9 cellular contexts compared by ENCODE assay signal in genomic region chr15:64070965-64071851, GRCh38. TPM values are rescaled to one million over a fixed set of nuclear protein-coding genes. Genes with fewer than 3 reads are reported as not detected.
DNase-seq lines count a peak whose midpoint lies in the region; ATAC-seq, FAIRE-seq and TF ChIP-seq lines count a peak whose summit lies in the region.
"Had no signal": no experiment of that assay in that cellular context is flagged by ENCODE, and none has a peak within 500 bp of the region (broad histone marks: within the 10 kb centered on the region; RNA-seq: fewer than 3 reads in every experiment).

No MANE protein-coding gene starts in this region.

- in situ Hi-C loops in K562 (cut with MboI): loop anchor here (25.0 kb wide), 2 partner anchors 609 to 784 kb away; partner anchors contain the start of gene APH1B

- H2BK15ac ChIP-seq in H9 (ENCODE audit: low read depth, low read length): no peak overlapping the region

- H3K27ac Mint-ChIP-seq in H9: peak overlapping the region in 2 of 3 experiments; percentile 8 to 46; a peak in 1 of 7 replicates
- H3K27ac Mint-ChIP-seq: stimulated activated naive CD8-positive, alpha-beta T cell treated with anti-CD3 and anti-CD28 coated beads, Interleukin-15, Interleukin-2, amounts not matched to agents 100 ng/mL and 50 ng/mL, for 24 hours had no signal

- no peak overlapping the region for H3K4me3 Mint-ChIP-seq in H9
- H3K4me3 Mint-ChIP-seq: stimulated activated naive CD8-positive, alpha-beta T cell treated with anti-CD3 and anti-CD28 coated beads, Interleukin-15, Interleukin-2, amounts not matched to agents 100 ng/mL and 50 ng/mL, for 24 hours had no signal

- H3K23me2 ChIP-seq in H9 (ENCODE audit: insufficient read length, low read depth, low read length, poor library complexity, severe bottlenecking): no peaks in the 10 kb centered on the region

- H3K9me3 ChIP-seq in H9 (ENCODE audit: control insufficient read depth, low read depth, low read length) (no peaks in the 10 kb centered on the region), K562 (replicated peaks; ENCODE audit: control insufficient read depth, insufficient read depth, low read depth, low read length) (no peaks in the 10 kb centered on the region), stomach (no peaks in the 10 kb centered on the region)

- no peak overlapping the region for H2AK5ac ChIP-seq in H9 (ENCODE audit: insufficient read length, low read length)

- H3K56ac ChIP-seq in H9 (ENCODE audit: insufficient read length, low read depth, low read length): no peak overlapping the region

- no peak overlapping the region for H3K14ac ChIP-seq in H9 (ENCODE audit: insufficient read depth, low read length)

- H3K4me1 Mint-ChIP-seq in H9: peaks cover 3 to 4% of the 10 kb centered on the region in 2 experiments; a peak in 3 of 4 replicates

- H3K79me2 ChIP-seq in H9 (ENCODE audit: insufficient read depth, low read length): no peaks in the 10 kb centered on the region
- peaks cover 5% of the 10 kb centered on the region; the same call in 1 of the 3 replicates for H3K79me2 ChIP-seq in K562 (ENCODE audit: control insufficient read depth, insufficient read depth, low read length)

- no peak overlapping the region for H4K91ac ChIP-seq in H9 (ENCODE audit: insufficient read length, low read depth, low read length)

- no peak overlapping the region for H4K5ac ChIP-seq in H9 (ENCODE audit: insufficient read length, low read depth, low read length)

- H3K36me3 Mint-ChIP-seq in H9 (ENCODE audit: insufficient read depth in 1 of 3, low read depth in 3 of 3): peaks cover 6 to 32% (median 21%) of the 10 kb centered on the region in 3 experiments; a peak in 6 of 7 replicates

- H3K27me3 Mint-ChIP-seq in H9 (ENCODE audit: low read depth): no peaks in the 10 kb centered on the region
- H3K27me3 Mint-ChIP-seq: stimulated activated naive CD8-positive, alpha-beta T cell treated with anti-CD3 and anti-CD28 coated beads, Interleukin-15, Interleukin-2, amounts not matched to agents 100 ng/mL and 50 ng/mL, for 24 hours had no signal

- TF ChIP-seq RAD21 in K562 (CRISPR knock-in tag; conservative IDR thresholded peaks at IDR 0.05 in 1 of 2, IDR thresholded peaks at IDR 0.05 in 1 of 2): peak in 1 of 2 experiments; percentile 13; a peak in 1 of 4 replicates

- no peak overlapping the region for H2AFZ ChIP-seq in H9 (ENCODE audit: low read length)
- no peak overlapping the region for H2AFZ ChIP-seq in K562 (ENCODE audit: low read depth, low read length)

- no peak for TF ChIP-seq POLR2A in K562 (conservative IDR thresholded peaks at IDR 0.05)
- no peak for TF ChIP-seq POLR2A in stomach (IDR thresholded peaks at IDR 0.05)

- no peak overlapping the region for H2BK20ac ChIP-seq in H9 (ENCODE audit: low read depth, low read length, poor library complexity, severe bottlenecking)

- BruUV-seq in K562 (replicated peaks; lab: Mats Ljungman, UMichigan): no TSS peak

- H2BK5ac ChIP-seq in H9 (ENCODE audit: insufficient read length, low read length): no peak overlapping the region

- H3K4me2 ChIP-seq in H9 (ENCODE audit: insufficient read depth, insufficient read length, low read length) (no peak overlapping the region), K562 (ENCODE audit: insufficient read depth, low read length) (0 out of 2 replicates have a peak overlapping the region, but pooled peaks have one; percentile 10)

- no peak overlapping the region for H3K9ac ChIP-seq in H9 (ENCODE audit: extremely low read depth, insufficient read length, low read length)
- no peak overlapping the region; a peak in 1 of 4 replicates for H3K9ac ChIP-seq in K562 (ENCODE audit: insufficient read depth in 1 of 2, low read depth in 2 of 2, low read length in 2 of 2)

- CTCF ChIA-PET in K562 (lab: Yijun Ruan, JAX; ENCODE audit: low intra/inter-chr PET ratio): interaction anchor here (0.6 kb wide), 1 partner anchor 311 kb away, joined by 6 read pairs; no protein-coding TSS in a partner anchor
- CTCF ChIA-PET in GM10248 (lab: Yijun Ruan, JAX): interaction anchor here (0.6 to 8.2 kb wide), 8 partner anchors 17 to 463 kb away, joined by 3 to 104 read pairs (median 3); no protein-coding TSS in a partner anchor

- DNase-seq in H9: no peak
- peak in 3 of 4 experiments; percentile 32 to 77 (median 32) for DNase-seq in K562 (ENCODE audit: extremely low read depth in 1 of 4, low spot score in 3 of 4)
- DNase-seq in stomach: peak; percentile 58
- DNase-seq in NCI-H82 (lab: John Stamatoyannopoulos, UW): no peak
- DNase-seq in NCI-H1694 treated with DMSO at 0.1 percent for 48 hours (lab: John Stamatoyannopoulos, UW): no peak
- no peak for DNase-seq in GM10248 (ENCODE audit: extremely low spot score)

- no peak overlapping the region for H3T11ph ChIP-seq in H9 (ENCODE audit: low read length)

- no peak overlapping the region for H3K18ac ChIP-seq in H9 (ENCODE audit: insufficient read length, low read depth, low read length)

- no peaks in the 10 kb centered on the region for H3K4me1 ChIP-seq in H9 (ENCODE audit: insufficient read depth, low read length)
- H3K4me1 ChIP-seq in K562 (replicated peaks in 1 of 2; ENCODE audit: control insufficient read depth in 2 of 2, insufficient read depth in 2 of 2, low read length in 2 of 2): peaks cover 3 to 29% of the 10 kb centered on the region in 2 experiments; a peak in 4 of 5 replicates
- H3K4me1 ChIP-seq in stomach: peaks cover 24 to 54% (median 34%) of the 10 kb centered on the region in 4 donors

- H2BK12ac ChIP-seq in H9 (ENCODE audit: insufficient read length, low read depth, low read length): no peak overlapping the region

- no peak overlapping the region for H4K8ac ChIP-seq in H9 (replicated peaks; ENCODE audit: insufficient read length, low read depth, low read length)

- H3K27ac ChIP-seq in H9 (ENCODE audit: insufficient read length, low read depth, low read length): no peak overlapping the region
- H3K27ac ChIP-seq in K562 (ENCODE audit: extremely low read depth, low read depth, low read length): peak overlapping the region; percentile 66; the same call in 2 of the 3 replicates
- H3K27ac ChIP-seq in stomach: peak overlapping the region; percentile 21 to 80 (median 71)

- no peaks in the 10 kb centered on the region for H3K27me3 ChIP-seq in H9 (ENCODE audit: insufficient read depth, low read length)
- H3K27me3 ChIP-seq in K562 (ENCODE audit: control insufficient read depth in 2 of 2, insufficient read depth in 2 of 2, low read length in 2 of 2): no peaks in the 10 kb centered on the region
- H3K27me3 ChIP-seq in stomach: no peaks in the 10 kb centered on the region

- no peak overlapping the region for H3K4ac ChIP-seq in H9 (ENCODE audit: low read depth, low read length)

- WGBS in H9 (ENCODE audit: extremely low coverage, insufficient read length, low lambda C conversion rate): no CpG with 5 or more reads among the region's 8 CpGs
- 30% methylated on average over 8 of the region's 8 CpGs for WGBS in K562 (ENCODE audit: insufficient coverage, low coverage, missing lambda C conversion rate)
- 32 to 55% (median 47%) methylated on average over 8 of the region's 8 CpGs for WGBS in stomach, 5 donors

- H3K4me3 ChIP-seq in K562: no peak overlapping the region
- no peak overlapping the region for H3K4me3 ChIP-seq in stomach

- no peak overlapping the region for H2BK120ac ChIP-seq in H9 (ENCODE audit: low read depth, low read length, poor library complexity, severe bottlenecking)

- H3K9me1 ChIP-seq in K562 (ENCODE audit: control insufficient read depth, insufficient read depth, low read length): no peaks in the 10 kb centered on the region

- no peak overlapping the region for H3K23ac ChIP-seq in H9 (ENCODE audit: insufficient read length, low read depth, low read length)

- FAIRE-seq in K562 (lab: Jason Lieb, UNC): peak; percentile 80
- FAIRE-seq in islet of Langerhans (lab: Jason Lieb, UNC): peak; percentile 70

- H3K36me3 ChIP-seq in K562 (ENCODE audit: control insufficient read depth, insufficient read depth, low read length) (peaks cover 58% of the 10 kb centered on the region), stomach (peaks cover 3 to 43% (median 26%) of the 10 kb centered on the region in 4 donors)

- POLR2A ChIA-PET in K562 (lab: Yijun Ruan, JAX) (interaction anchor here (0.9 to 2.3 kb wide), 7 partner anchors 10 to 473 kb away, joined by 3 to 11 read pairs (median 5); partner anchors contain the start of gene CIAO2A), GM10248 (lab: Yijun Ruan, JAX) (no interaction called here)

- TF ChIP-seq EP300 in K562 (IDR thresholded peaks at IDR 0.05; ENCODE audit: low read length): 0 out of 2 replicates have a peak, but pooled peaks have one; percentile 21
- TF ChIP-seq EP300 in stomach (IDR thresholded peaks at IDR 0.05): no peak

- H3K9me3 Mint-ChIP-seq in H9: no peaks in the 10 kb centered on the region
- H3K9me3 Mint-ChIP-seq: stimulated activated naive CD8-positive, alpha-beta T cell treated with anti-CD3 and anti-CD28 coated beads, Interleukin-15, Interleukin-2, amounts not matched to agents 100 ng/mL and 50 ng/mL, for 24 hours had no signal

- H3K79me1 ChIP-seq in H9 (ENCODE audit: insufficient read depth, low read depth, low read length, poor library complexity, severe bottlenecking): no peaks in the 10 kb centered on the region

- H4K20me1 ChIP-seq in H9 (ENCODE audit: control insufficient read depth, insufficient read depth, insufficient read length): no peaks in the 10 kb centered on the region
- H4K20me1 ChIP-seq in K562 (replicated peaks; ENCODE audit: control insufficient read depth, insufficient read depth, low read length): peaks cover 5% of the 10 kb centered on the region; the same call in 1 of the 2 replicates

- no peak for TF ChIP-seq CTCF in H9 (conservative IDR thresholded peaks at IDR 0.05)
- no peak for TF ChIP-seq CTCF in K562 (IDR thresholded peaks at IDR 0.05 in 2 of 3, conservative IDR thresholded peaks at IDR 0.05 in 1 of 3; ENCODE audit: insufficient read depth in 2 of 3, low read depth in 1 of 3, low read length in 3 of 3)
- TF ChIP-seq CTCF in stomach (IDR thresholded peaks at IDR 0.05): no peak
- no peak for TF ChIP-seq CTCF in GM10248 (IDR thresholded peaks at IDR 0.05; ENCODE audit: control extremely low read depth, extremely low read depth, low read depth, missing control alignments)

- intact Hi-C loops in K562 (cut with micrococcal nuclease) (no loop called here), stomach (cut with DNase I; ENCODE audit: low total_unique reads) (no loop called here)

- ATAC-seq in K562 (peak; percentile 47), GM19463 (IDR thresholded peaks at IDR 0.05; ENCODE audit: unreplicated experiment) (no peak)

RNA-seq across cellular contexts. Expression of gene CIAO2A, which starts 22.4 kb away (rescaled TPM):
- total RNA-seq in H9 (2021): 74.4 and 80.1 TPM in 2 replicates
- 15.6 and 44.0 TPM in 2 replicates for total RNA-seq in K562 (2011; cell fraction: chromatin; rRNA removed; ENCODE audit: low replicate concordance)
- total RNA-seq in K562 (2011; cell fraction: nucleolus; rRNA removed): 20.5 and 22.0 TPM in 2 replicates
- 45.9 and 58.2 TPM in 2 replicates for total RNA-seq in K562 (2011; cell fraction: nucleoplasm; rRNA removed)
- 275 and 313 TPM in 2 replicates for total RNA-seq in K562 (2014; rRNA removed)
- 251 and 275 TPM in 2 replicates for total RNA-seq in K562 (2014; rRNA removed; fragmentation: Illumina TruSeq; extraction: Trizol)
- total RNA-seq in K562 (2015; rRNA removed; fragmentation: Illumina TruSeq; extraction: Trizol): 287 and 321 TPM in 2 replicates
- 161 and 181 TPM in 2 replicates for total RNA-seq in K562 (2021)
- 189 and 280 TPM in 2 replicates for polyA plus RNA-seq in K562 (2011; rRNA removed)
- 54.1 and 108 TPM in 2 replicates for polyA plus RNA-seq in K562 (2011; cell fraction: cytosol; rRNA removed)
- 34.6 and 53.7 TPM in 2 replicates for polyA plus RNA-seq in K562 (2011; cell fraction: nucleus; rRNA removed)
- polyA plus RNA-seq in K562 (2012): 167 and 221 TPM in 2 replicates
- 223 and 243 TPM in 2 replicates for polyA plus RNA-seq in K562 (2014; fragmentation: Illumina TruSeq; extraction: Trizol)
- 100 to 1,000 TPM; 354 to 408 TPM for polyA plus RNA-seq in K562 (2014; fragmentation: Nextera tagmentation; extraction: Ambion mirVana)
- polyA plus RNA-seq in K562 (2014; rRNA removed): 381 and 429 TPM in 2 replicates
- 45.9 and 50.0 TPM in 2 replicates for polyA minus RNA-seq in K562 (2011; rRNA and poly(A)+ RNA removed)
- 23.8 and 27.5 TPM in 2 replicates for polyA minus RNA-seq in K562 (2011; cell fraction: cytosol; rRNA and poly(A)+ RNA removed)
- polyA minus RNA-seq in K562 (2011; cell fraction: nucleus; rRNA and poly(A)+ RNA removed): 14.0 and 25.8 TPM in 2 replicates
- 100 to 1,000 TPM in 3 of 5 donors, 10 to 100 TPM in 2; 27.2 to 425 (median 107) TPM for total RNA-seq in stomach
- polyA plus RNA-seq in stomach: 100 to 1,000 TPM in 2 of 3 donors, 10 to 100 TPM in 1; 58.8 to 158 (median 155) TPM

RNA-seq across cellular contexts. Expression of gene SNX1, which starts 24.6 kb away (rescaled TPM):
- 52.8 and 58.8 TPM in 2 replicates for total RNA-seq in H9 (2021)
- total RNA-seq in K562 (2011; cell fraction: chromatin; rRNA removed; ENCODE audit: low replicate concordance): 111 and 159 TPM in 2 replicates
- total RNA-seq in K562 (2011; cell fraction: nucleolus; rRNA removed): 71.4 and 72.4 TPM in 2 replicates
- total RNA-seq in K562 (2011; cell fraction: nucleoplasm; rRNA removed): 79.0 and 93.2 TPM in 2 replicates
- total RNA-seq in K562 (2014; rRNA removed): 29.0 and 41.7 TPM in 2 replicates
- 51.0 and 56.4 TPM in 2 replicates for total RNA-seq in K562 (2014; rRNA removed; fragmentation: Illumina TruSeq; extraction: Trizol)
- 57.5 and 59.9 TPM in 2 replicates for total RNA-seq in K562 (2015; rRNA removed; fragmentation: Illumina TruSeq; extraction: Trizol)
- 94.0 and 105 TPM in 2 replicates for total RNA-seq in K562 (2021)
- polyA plus RNA-seq in K562 (2011; rRNA removed): 68.8 and 76.2 TPM in 2 replicates
- 46.1 and 50.8 TPM in 2 replicates for polyA plus RNA-seq in K562 (2011; cell fraction: cytosol; rRNA removed)
- polyA plus RNA-seq in K562 (2011; cell fraction: nucleus; rRNA removed): 87.7 and 120 TPM in 2 replicates
- 55.3 and 59.0 TPM in 2 replicates for polyA plus RNA-seq in K562 (2012)
- polyA plus RNA-seq in K562 (2014; fragmentation: Illumina TruSeq; extraction: Trizol): 81.8 and 87.8 TPM in 2 replicates
- polyA plus RNA-seq in K562 (2014; fragmentation: Nextera tagmentation; extraction: Ambion mirVana): 10 to 100 TPM; 11.0 to 18.6 TPM
- polyA plus RNA-seq in K562 (2014; rRNA removed): 84.5 and 91.6 TPM in 2 replicates
- 54.5 and 59.3 TPM in 2 replicates for polyA minus RNA-seq in K562 (2011; rRNA and poly(A)+ RNA removed)
- 26.2 and 36.9 TPM in 2 replicates for polyA minus RNA-seq in K562 (2011; cell fraction: cytosol; rRNA and poly(A)+ RNA removed)
- 29.8 and 37.3 TPM in 2 replicates for polyA minus RNA-seq in K562 (2011; cell fraction: nucleus; rRNA and poly(A)+ RNA removed)
- 100 to 1,000 TPM in 1 of 5 donors, 10 to 100 TPM in 4; 61.2 to 119 (median 64.8) TPM for total RNA-seq in stomach
- polyA plus RNA-seq in stomach: 10 to 100 TPM; 38.8 to 62.3 (median 57.5) TPM

RNA-seq across cellular contexts. Expression of gene DAPK2, which starts 24.9 kb away (rescaled TPM):
- total RNA-seq in H9 (2021) (3.5 and 4.6 TPM in 2 replicates), K562 (2014; rRNA removed) (2.2 and 3.3 TPM in 2 replicates), K562 (2014; rRNA removed; fragmentation: Illumina TruSeq; extraction: Trizol) (1.6 and 1.7 TPM in 2 replicates), K562 (2015; rRNA removed; fragmentation: Illumina TruSeq; extraction: Trizol) (1.3 and 2.2 TPM in 2 replicates), K562 (2021) (3.3 and 3.9 TPM in 2 replicates), stomach (100 to 1,000 TPM in 1 of 5 donors, 10 to 100 TPM in 3, 1 to 10 TPM in 1; 9.0 to 178 (median 16.8) TPM)
- 6.8 and 11.4 TPM in 2 replicates for total RNA-seq in K562 (2011; cell fraction: chromatin; rRNA removed; ENCODE audit: low replicate concordance)
- 5.1 and 6.5 TPM in 2 replicates for total RNA-seq in K562 (2011; cell fraction: nucleolus; rRNA removed)
- 7.7 and 10.2 TPM in 2 replicates for total RNA-seq in K562 (2011; cell fraction: nucleoplasm; rRNA removed)
- polyA plus RNA-seq in K562 (2011; rRNA removed) (2.9 and 5.2 TPM in 2 replicates), K562 (2014; fragmentation: Illumina TruSeq; extraction: Trizol) (1.4 and 1.9 TPM in 2 replicates), K562 (2014; fragmentation: Nextera tagmentation; extraction: Ambion mirVana) (under 1 TPM; 0.14 to 0.20 TPM), K562 (2014; rRNA removed) (3.5 and 3.6 TPM in 2 replicates), stomach (10 to 100 TPM in 1 of 3 donors, 1 to 10 TPM in 2; 5.2 to 29.3 (median 5.3) TPM)
- 2.5 and 5.4 TPM in 2 replicates for polyA plus RNA-seq in K562 (2011; cell fraction: cytosol; rRNA removed)
- polyA plus RNA-seq in K562 (2011; cell fraction: nucleus; rRNA removed): 7.6 and 18.2 TPM in 2 replicates
- polyA plus RNA-seq in K562 (2012): 1.7 and 4.1 TPM in 2 replicates
- 2.5 and 3.3 TPM in 2 replicates for polyA minus RNA-seq in K562 (2011; rRNA and poly(A)+ RNA removed)
- 2.2 and 2.9 TPM in 2 replicates for polyA minus RNA-seq in K562 (2011; cell fraction: cytosol; rRNA and poly(A)+ RNA removed)
- 3.6 and 5.4 TPM in 2 replicates for polyA minus RNA-seq in K562 (2011; cell fraction: nucleus; rRNA and poly(A)+ RNA removed)

Comparison
In these comparisons a context has a peak if more than half of its experiments do, and no peak if none do; other contexts are left out.
1. DNase-seq: peak in K562 (3 of 4) and stomach (single experiment); none in H9 (single experiment), NCI-H82 (single experiment), NCI-H1694 treated with DMSO at 0.1 percent for 48 hours (single experiment) and GM10248 (single experiment).